Comparison of ENCODE assay signal across 11 cellular contexts in genomic region chr7:43385856-43386255, GRCh38.
A peak's percentile ranks its signal among the peaks of the same experiment; 100 is the strongest.
DNase-seq lines count a peak whose midpoint lies in the region; ATAC-seq lines count a peak whose summit lies in the region.
"Had no signal": no experiment of that assay in that cellular context is flagged by ENCODE, and none has a peak within 500 bp of the region (broad histone marks: within the 10 kb centered on the region; RNA-seq: fewer than 3 reads in every experiment).

No MANE protein-coding gene starts in this region.

- DNase-seq in activated CD4-positive, alpha-beta memory T cell treated with anti-CD3 and anti-CD28 coated beads for 36 hours: peak; percentile 60
- no peak for DNase-seq in activated CD4-positive, alpha-beta memory T cell treated with anti-CD3 and anti-CD28 coated beads, Interleukin-2, amount 10 ng/mL, durations not matched to agents 7 days and 5 days
- DNase-seq in M059J (ENCODE audit: low read depth): peak; percentile 52
- DNase-seq in activated naive CD8-positive, alpha-beta T cell treated with anti-CD3 and anti-CD28 coated beads, Interleukin-2, amount 50 U/mL, for 24 hours: peak; percentile 14
- peak; percentile 15 for DNase-seq in stimulated activated CD4-positive, alpha-beta T cell treated with anti-CD3 and anti-CD28 coated beads, Interleukin-4, amount 100 ng/mL, for 24 hours
- no peak for DNase-seq in islet precursor cell
- DNase-seq in nucleus accumbens (lab: John Stamatoyannopoulos, UW): no peak
- DNase-seq: NCI-H1105, NCI-H2227 treated with DMSO at 0.1 percent for 48 hours, T-helper 1 cell had no signal

- peaks cover 5% of the 10 kb centered on the region for H3K9me3 Mint-ChIP-seq in activated CD4-positive, alpha-beta memory T cell treated with anti-CD3 and anti-CD28 coated beads for 36 hours
- H3K9me3 Mint-ChIP-seq in activated CD4-positive, alpha-beta memory T cell treated with anti-CD3 and anti-CD28 coated beads, Interleukin-2, amount 10 ng/mL, durations not matched to agents 7 days and 5 days: peaks cover 11% of the 10 kb centered on the region
- H3K9me3 Mint-ChIP-seq in activated naive CD8-positive, alpha-beta T cell treated with anti-CD3 and anti-CD28 coated beads, Interleukin-2, amount 50 U/mL, for 24 hours: no peaks in the 10 kb centered on the region

- peaks cover 6% of the 10 kb centered on the region for H3K27me3 Mint-ChIP-seq in activated CD4-positive, alpha-beta memory T cell treated with anti-CD3 and anti-CD28 coated beads for 36 hours
- peaks cover 3% of the 10 kb centered on the region for H3K27me3 Mint-ChIP-seq in activated CD4-positive, alpha-beta memory T cell treated with anti-CD3 and anti-CD28 coated beads, Interleukin-2, amount 10 ng/mL, durations not matched to agents 7 days and 5 days
- peaks cover 12% of the 10 kb centered on the region for H3K27me3 Mint-ChIP-seq in activated naive CD8-positive, alpha-beta T cell treated with anti-CD3 and anti-CD28 coated beads, Interleukin-2, amount 50 U/mL, for 24 hours

- no peak overlapping the region for H3K27ac Mint-ChIP-seq in activated CD4-positive, alpha-beta memory T cell treated with anti-CD3 and anti-CD28 coated beads for 36 hours
- H3K27ac Mint-ChIP-seq in activated CD4-positive, alpha-beta memory T cell treated with anti-CD3 and anti-CD28 coated beads, Interleukin-2, amount 10 ng/mL, durations not matched to agents 7 days and 5 days: no peak overlapping the region
- no peak overlapping the region for H3K27ac Mint-ChIP-seq in activated naive CD8-positive, alpha-beta T cell treated with anti-CD3 and anti-CD28 coated beads, Interleukin-2, amount 50 U/mL, for 24 hours

- H3K4me1 Mint-ChIP-seq in activated CD4-positive, alpha-beta memory T cell treated with anti-CD3 and anti-CD28 coated beads for 36 hours (ENCODE audit: low read depth): peaks cover 8% of the 10 kb centered on the region
- H3K4me1 Mint-ChIP-seq in activated CD4-positive, alpha-beta memory T cell treated with anti-CD3 and anti-CD28 coated beads, Interleukin-2, amount 10 ng/mL, durations not matched to agents 7 days and 5 days: peaks cover 3% of the 10 kb centered on the region
- H3K4me1 Mint-ChIP-seq in activated naive CD8-positive, alpha-beta T cell treated with anti-CD3 and anti-CD28 coated beads, Interleukin-2, amount 50 U/mL, for 24 hours: peaks cover 12% of the 10 kb centered on the region

- intact Hi-C loops in activated CD4-positive, alpha-beta memory T cell treated with anti-CD3 and anti-CD28 coated beads for 36 hours (cut with micrococcal nuclease): no loop called here

- CTCF ChIA-PET in activated CD4-positive, alpha-beta memory T cell treated with anti-CD3 and anti-CD28 coated beads for 36 hours (lab: Charles Lee): interaction anchor here (2.0 kb wide), 1 partner anchor 54 kb away, joined by 5 read pairs; no protein-coding TSS in a partner anchor
- CTCF ChIA-PET in activated CD4-positive, alpha-beta memory T cell treated with anti-CD3 and anti-CD28 coated beads, Interleukin-2, amount 10 ng/mL, durations not matched to agents 7 days and 5 days (lab: Charles Lee): interaction anchor here (0.9 kb wide), 1 partner anchor 55 kb away, joined by 3 read pairs; no protein-coding TSS in a partner anchor

- H3K4me3 Mint-ChIP-seq in activated CD4-positive, alpha-beta memory T cell treated with anti-CD3 and anti-CD28 coated beads for 36 hours: no peak overlapping the region
- no peak overlapping the region for H3K4me3 Mint-ChIP-seq in activated CD4-positive, alpha-beta memory T cell treated with anti-CD3 and anti-CD28 coated beads, Interleukin-2, amount 10 ng/mL, durations not matched to agents 7 days and 5 days
- H3K4me3 Mint-ChIP-seq in activated naive CD8-positive, alpha-beta T cell treated with anti-CD3 and anti-CD28 coated beads, Interleukin-2, amount 50 U/mL, for 24 hours: no peak overlapping the region

- peak; percentile 20 for ATAC-seq in activated naive CD8-positive, alpha-beta T cell treated with anti-CD3 and anti-CD28 coated beads, Interleukin-2, amount 50 U/mL, for 24 hours
- ATAC-seq in GM21423 (IDR thresholded peaks at IDR 0.05; ENCODE audit: unreplicated experiment): no peak

- POLR2A ChIA-PET in activated CD4-positive, alpha-beta memory T cell treated with anti-CD3 and anti-CD28 coated beads for 36 hours (lab: Charles Lee): no interaction called here
- POLR2A ChIA-PET in activated CD4-positive, alpha-beta memory T cell treated with anti-CD3 and anti-CD28 coated beads, Interleukin-2, amount 10 ng/mL, durations not matched to agents 7 days and 5 days (lab: Charles Lee): no interaction called here

- no peaks in the 10 kb centered on the region for H3K36me3 Mint-ChIP-seq in activated CD4-positive, alpha-beta memory T cell treated with anti-CD3 and anti-CD28 coated beads for 36 hours
- H3K36me3 Mint-ChIP-seq in activated CD4-positive, alpha-beta memory T cell treated with anti-CD3 and anti-CD28 coated beads, Interleukin-2, amount 10 ng/mL, durations not matched to agents 7 days and 5 days (ENCODE audit: low read depth): no peaks in the 10 kb centered on the region
- H3K36me3 Mint-ChIP-seq in activated naive CD8-positive, alpha-beta T cell treated with anti-CD3 and anti-CD28 coated beads, Interleukin-2, amount 50 U/mL, for 24 hours (ENCODE audit: low read depth): no peaks in the 10 kb centered on the region

Comparison
In these comparisons a context has a peak if more than half of its experiments do, and no peak if none do; other contexts are left out.
1. DNase-seq: peak in activated CD4-positive, alpha-beta memory T cell treated with anti-CD3 and anti-CD28 coated beads for 36 hours (single experiment), M059J (single experiment), activated naive CD8-positive, alpha-beta T cell treated with anti-CD3 and anti-CD28 coated beads, Interleukin-2, amount 50 U/mL, for 24 hours (single experiment) and stimulated activated CD4-positive, alpha-beta T cell treated with anti-CD3 and anti-CD28 coated beads, Interleukin-4, amount 100 ng/mL, for 24 hours (single experiment); none in activated CD4-positive, alpha-beta memory T cell treated with anti-CD3 and anti-CD28 coated beads, Interleukin-2, amount 10 ng/mL, durations not matched to agents 7 days and 5 days (single experiment), islet precursor cell (single experiment) and nucleus accumbens (0 of 56).